Comparison of ENCODE assay signal across 8 cellular contexts in the genomic region with DNA sequence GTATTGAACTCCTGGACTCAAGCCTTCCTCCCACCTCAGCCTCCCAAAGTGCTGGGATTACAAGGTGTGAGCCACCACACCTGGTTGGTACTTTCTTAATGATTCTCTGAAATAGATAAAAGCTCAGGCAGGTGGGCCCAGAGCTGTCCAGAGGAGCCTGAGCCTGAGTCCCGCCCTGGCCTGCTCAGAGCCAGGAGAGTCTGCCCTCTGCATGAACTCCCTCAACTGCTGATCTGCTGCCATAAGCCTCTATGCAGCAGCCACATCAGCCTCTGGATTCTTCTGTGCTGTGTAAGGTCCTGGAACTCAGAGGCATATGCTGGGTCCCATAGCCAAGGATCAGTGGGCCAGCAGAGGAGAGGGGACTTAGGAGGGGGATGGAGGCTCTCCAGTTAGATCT. TPM values are rescaled to one million over a fixed set of nuclear protein-coding genes. Genes with fewer than 3 reads are reported as not detected.
DNase-seq lines count a peak whose midpoint lies in the region; ATAC-seq, FAIRE-seq and TF ChIP-seq lines count a peak whose summit lies in the region.

No MANE protein-coding gene starts in this region.

- peaks cover 2% of the 10 kb centered on the region for H3K36me3 Mint-ChIP-seq in activated CD4-positive, alpha-beta T cell treated with anti-CD3 and anti-CD28 coated beads for 36 hours (ENCODE audit: low read depth)

- H3K9ac ChIP-seq in K562 (ENCODE audit: insufficient read depth in 1 of 2, low read depth in 2 of 2, low read length in 2 of 2), result peak overlapping the region; percentile 7 to 82; a peak in 2 of 4 replicates

- H3K27ac ChIP-seq in K562 (ENCODE audit: extremely low read depth, low read depth, low read length), result no peak overlapping the region
- peak overlapping the region in 1 of 2 donors; percentile 28 for H3K27ac ChIP-seq in left lung
- H3K27ac ChIP-seq in thyroid gland, result peak overlapping the region; percentile 39 to 76 (median 58)

- H3K27ac Mint-ChIP-seq in activated CD4-positive, alpha-beta T cell treated with anti-CD3 and anti-CD28 coated beads for 36 hours, result peak overlapping the region; percentile 77

- H3K9me3 ChIP-seq in K562 (replicated peaks; ENCODE audit: control insufficient read depth, insufficient read depth, low read depth, low read length), result no peaks in the 10 kb centered on the region
- no peaks in the 10 kb centered on the region for H3K9me3 ChIP-seq in left lung
- H3K9me3 ChIP-seq in thyroid gland, result no peaks in the 10 kb centered on the region

- no peaks in the 10 kb centered on the region for H3K27me3 Mint-ChIP-seq in activated CD4-positive, alpha-beta T cell treated with anti-CD3 and anti-CD28 coated beads for 36 hours

- intact Hi-C loops in activated CD4-positive, alpha-beta T cell treated with anti-CD3 and anti-CD28 coated beads for 36 hours (cut with DNase I, micrococcal nuclease), result no loop called here
- intact Hi-C loops in K562 (cut with micrococcal nuclease) (no loop called here), left lung (cut with DNase I) (no loop called here), thyroid gland (cut with DNase I) (no loop called here)

- H2AFZ ChIP-seq in K562 (ENCODE audit: low read depth, low read length), result peak overlapping the region; percentile 72

- ATAC-seq in activated CD4-positive, alpha-beta T cell treated with anti-CD3 and anti-CD28 coated beads for 36 hours, result no peak
- ATAC-seq in K562, result peak; percentile 40
- ATAC-seq in left lung, result peak; percentile 26
- ATAC-seq in HG02678 (IDR thresholded peaks at IDR 0.05; ENCODE audit: unreplicated experiment), result no peak
- ATAC-seq in GM21360 (IDR thresholded peaks at IDR 0.05; ENCODE audit: unreplicated experiment), result no peak

- H3K27me3 ChIP-seq in K562 (ENCODE audit: control insufficient read depth in 2 of 2, insufficient read depth in 2 of 2, low read length in 2 of 2) (no peaks in the 10 kb centered on the region), left lung (no peaks in the 10 kb centered on the region), thyroid gland (no peaks in the 10 kb centered on the region)

- no peak for TF ChIP-seq RAD21 in K562 (CRISPR knock-in tag; conservative IDR thresholded peaks at IDR 0.05 in 1 of 2, IDR thresholded peaks at IDR 0.05 in 1 of 2)

- in situ Hi-C loops in K562 (cut with MboI), result no loop called here

- H3K36me3 ChIP-seq in K562 (ENCODE audit: control insufficient read depth, insufficient read depth, low read length) (no peaks in the 10 kb centered on the region), left lung (no peaks in the 10 kb centered on the region), thyroid gland (no peaks in the 10 kb centered on the region)

- POLR2A ChIA-PET in activated CD4-positive, alpha-beta T cell treated with anti-CD3 and anti-CD28 coated beads for 36 hours (lab: Charles Lee), result no interaction called here
- POLR2A ChIA-PET in K562 (lab: Yijun Ruan, JAX), result interaction anchor here (0.8 to 7.5 kb wide), 3 partner anchors 8 to 24 kb away, joined by 3 to 42 read pairs (median 3); no protein-coding TSS in a partner anchor

- peak overlapping the region; percentile 30 for H3K4me3 Mint-ChIP-seq in activated CD4-positive, alpha-beta T cell treated with anti-CD3 and anti-CD28 coated beads for 36 hours

- H3K4me1 Mint-ChIP-seq in activated CD4-positive, alpha-beta T cell treated with anti-CD3 and anti-CD28 coated beads for 36 hours, result peaks cover 80% of the 10 kb centered on the region

- no peaks in the 10 kb centered on the region for H3K79me2 ChIP-seq in K562 (ENCODE audit: control insufficient read depth, insufficient read depth, low read length)

- no peak for DNase-seq in activated CD4-positive, alpha-beta T cell treated with anti-CD3 and anti-CD28 coated beads for 36 hours
- no peak for DNase-seq in activated CD4-positive, alpha-beta T cell treated with anti-CD3 and anti-CD28 coated beads, Interleukin-2, amount 50 U/mL, for 4 hours
- DNase-seq in K562 (ENCODE audit: extremely low read depth in 1 of 4, low spot score in 3 of 4) (peak in 1 of 4 experiments; percentile 50), left lung (no peak), thyroid gland (peak; percentile 37 to 38), SIG-M5 treated with dmso at 0.1 percent for 504 hours (lab: John Stamatoyannopoulos, UW; ENCODE audit: unreplicated experiment) (no peak)

- no peaks in the 10 kb centered on the region for H3K9me3 Mint-ChIP-seq in activated CD4-positive, alpha-beta T cell treated with anti-CD3 and anti-CD28 coated beads for 36 hours (ENCODE audit: low read depth)

- no peak overlapping the region; the same call in 1 of the 2 replicates for H3K4me2 ChIP-seq in K562 (ENCODE audit: insufficient read depth, low read length)

- TF ChIP-seq POLR2A in K562 (conservative IDR thresholded peaks at IDR 0.05) (no peak), thyroid gland (IDR thresholded peaks at IDR 0.05) (no peak)

- no peaks in the 10 kb centered on the region for H3K9me1 ChIP-seq in K562 (ENCODE audit: control insufficient read depth, insufficient read depth, low read length)

- CTCF ChIA-PET in activated CD4-positive, alpha-beta T cell treated with anti-CD3 and anti-CD28 coated beads for 36 hours (lab: Charles Lee), result interaction anchor here (1.0 kb wide), 1 partner anchor 20 kb away, joined by 3 read pairs; no protein-coding TSS in a partner anchor
- CTCF ChIA-PET in K562 (lab: Yijun Ruan, JAX; ENCODE audit: low intra/inter-chr PET ratio), result no interaction called here

- BruUV-seq in K562 (replicated peaks; lab: Mats Ljungman, UMichigan), result no TSS peak

- H4K20me1 ChIP-seq in K562 (replicated peaks; ENCODE audit: control insufficient read depth, insufficient read depth, low read length), result no peaks in the 10 kb centered on the region

- WGBS in K562 (ENCODE audit: insufficient coverage, low coverage, missing lambda C conversion rate), result 83% methylated on average over 1 of the region's 1 CpG
- 77 to 82% methylated on average over 1 of the region's 1 CpG for WGBS in thyroid gland, 2 donors

- H3K4me1 ChIP-seq in K562 (replicated peaks in 1 of 2; ENCODE audit: control insufficient read depth in 2 of 2, insufficient read depth in 2 of 2, low read length in 2 of 2) (peaks cover 27 to 45% of the 10 kb centered on the region in 2 experiments), left lung (peaks cover 45 to 91% of the 10 kb centered on the region in 2 donors), thyroid gland (peaks cover 67 to 93% of the 10 kb centered on the region in 2 donors)

- H3K4me3 ChIP-seq in K562 (no peak overlapping the region), left lung (no peak overlapping the region), thyroid gland (replicated peaks in 1 of 3) (no peak overlapping the region)

- no peak for FAIRE-seq in K562 (lab: Jason Lieb, UNC)

- no peak for TF ChIP-seq EP300 in K562 (IDR thresholded peaks at IDR 0.05; ENCODE audit: low read length)

- TF ChIP-seq CTCF in K562 (IDR thresholded peaks at IDR 0.05 in 2 of 3, conservative IDR thresholded peaks at IDR 0.05 in 1 of 3; ENCODE audit: insufficient read depth in 2 of 3, low read depth in 1 of 3, low read length in 3 of 3), result no peak
- no peak for TF ChIP-seq CTCF in left lung (IDR thresholded peaks at IDR 0.05)
- no peak for TF ChIP-seq CTCF in thyroid gland (IDR thresholded peaks at IDR 0.05)

RNA-seq across cellular contexts. Expression of a gene that starts 23.1 kb away (rescaled TPM):
- total RNA-seq in activated CD4-positive, alpha-beta T cell treated with anti-CD3 and anti-CD28 coated beads for 36 hours, result 1,000 to 10,000 TPM in 1 of 2 experiments, 100 to 1,000 TPM in 1; 750 to 1,039 TPM
- 185 and 371 TPM in 2 replicates for total RNA-seq in K562 (2011; cell fraction: chromatin; rRNA removed; ENCODE audit: low replicate concordance)
- 455 and 610 TPM in 2 replicates for total RNA-seq in K562 (2011; cell fraction: nucleolus; rRNA removed)
- total RNA-seq in K562 (2011; cell fraction: nucleoplasm; rRNA removed), result 314 and 392 TPM in 2 replicates
- total RNA-seq in K562 (2014; rRNA removed), result 593 and 675 TPM in 2 replicates
- total RNA-seq in K562 (2014; rRNA removed; fragmentation: Illumina TruSeq; extraction: Trizol), result 159 and 200 TPM in 2 replicates
- 13.2 and 14.7 TPM in 2 replicates for total RNA-seq in K562 (2015; rRNA removed; fragmentation: Illumina TruSeq; extraction: Trizol)
- total RNA-seq in K562 (2021), result 453 and 674 TPM in 2 replicates
- 228 and 529 TPM in 2 replicates for polyA plus RNA-seq in K562 (2011; rRNA removed)
- 345 and 451 TPM in 2 replicates for polyA plus RNA-seq in K562 (2011; cell fraction: cytosol; rRNA removed)
- 384 and 450 TPM in 2 replicates for polyA plus RNA-seq in K562 (2011; cell fraction: nucleus; rRNA removed)
- polyA plus RNA-seq in K562 (2012), result 184 and 695 TPM in 2 replicates
- polyA plus RNA-seq in K562 (2014; fragmentation: Illumina TruSeq; extraction: Trizol), result 107 and 370 TPM in 2 replicates
- polyA plus RNA-seq in K562 (2014; fragmentation: Nextera tagmentation; extraction: Ambion mirVana), result 10 to 100 TPM in 1 of 2 experiments, 1 to 10 TPM in 1; 8.2 to 12.3 TPM
- 362 and 564 TPM in 2 replicates for polyA plus RNA-seq in K562 (2014; rRNA removed)
- polyA minus RNA-seq in K562 (2011; rRNA and poly(A)+ RNA removed), result 156 and 267 TPM in 2 replicates
- polyA minus RNA-seq in K562 (2011; cell fraction: cytosol; rRNA and poly(A)+ RNA removed), result 180 and 395 TPM in 2 replicates
- polyA minus RNA-seq in K562 (2011; cell fraction: nucleus; rRNA and poly(A)+ RNA removed), result 272 and 555 TPM in 2 replicates
- total RNA-seq in left lung, result 10 to 100 TPM; 40.7 to 73.8 TPM
- 100 to 1,000 TPM in 3 of 4 donors, 10 to 100 TPM in 1; 93.0 to 309 (median 134) TPM for total RNA-seq in thyroid gland

RNA-seq across cellular contexts. Expression of a gene that starts 34.6 kb away (rescaled TPM):
- 10 to 100 TPM; 67.8 to 68.9 TPM for total RNA-seq in activated CD4-positive, alpha-beta T cell treated with anti-CD3 and anti-CD28 coated beads for 36 hours
- 49.7 and 77.0 TPM in 2 replicates for total RNA-seq in K562 (2011; cell fraction: chromatin; rRNA removed; ENCODE audit: low replicate concordance)
- total RNA-seq in K562 (2011; cell fraction: nucleolus; rRNA removed), result 28.7 and 34.9 TPM in 2 replicates
- total RNA-seq in K562 (2011; cell fraction: nucleoplasm; rRNA removed), result 43.5 and 57.0 TPM in 2 replicates
- total RNA-seq in K562 (2014; rRNA removed), result 27.6 and 31.7 TPM in 2 replicates
- 52.8 and 62.6 TPM in 2 replicates for total RNA-seq in K562 (2014; rRNA removed; fragmentation: Illumina TruSeq; extraction: Trizol)
- total RNA-seq in K562 (2015; rRNA removed; fragmentation: Illumina TruSeq; extraction: Trizol), result 33.3 and 38.2 TPM in 2 replicates
- total RNA-seq in K562 (2021), result 45.7 and 48.4 TPM in 2 replicates
- 53.2 and 64.1 TPM in 2 replicates for polyA plus RNA-seq in K562 (2011; rRNA removed)
- polyA plus RNA-seq in K562 (2011; cell fraction: cytosol; rRNA removed), result 20.9 and 37.8 TPM in 2 replicates
- polyA plus RNA-seq in K562 (2011; cell fraction: nucleus; rRNA removed), result 13.5 and 19.8 TPM in 2 replicates
- polyA plus RNA-seq in K562 (2012), result 39.1 and 50.0 TPM in 2 replicates
- polyA plus RNA-seq in K562 (2014; fragmentation: Illumina TruSeq; extraction: Trizol), result 54.4 and 70.0 TPM in 2 replicates
- polyA plus RNA-seq in K562 (2014; fragmentation: Nextera tagmentation; extraction: Ambion mirVana), result 10 to 100 TPM; 50.8 to 73.3 TPM
- 42.7 and 55.5 TPM in 2 replicates for polyA plus RNA-seq in K562 (2014; rRNA removed)
- 90.3 and 97.7 TPM in 2 replicates for polyA minus RNA-seq in K562 (2011; rRNA and poly(A)+ RNA removed)
- 35.1 and 39.2 TPM in 2 replicates for polyA minus RNA-seq in K562 (2011; cell fraction: cytosol; rRNA and poly(A)+ RNA removed)
- polyA minus RNA-seq in K562 (2011; cell fraction: nucleus; rRNA and poly(A)+ RNA removed), result 13.6 and 33.1 TPM in 2 replicates
- total RNA-seq in left lung, result 10 to 100 TPM; 27.0 to 29.8 TPM
- 10 to 100 TPM; 26.7 to 30.3 (median 28.1) TPM for total RNA-seq in thyroid gland

RNA-seq across cellular contexts. Expression of a gene that starts 34.9 kb away (rescaled TPM):
- 100 to 1,000 TPM in 1 of 2 experiments, 10 to 100 TPM in 1; 90.2 to 123 TPM for total RNA-seq in activated CD4-positive, alpha-beta T cell treated with anti-CD3 and anti-CD28 coated beads for 36 hours
- total RNA-seq in K562 (2011; cell fraction: chromatin; rRNA removed; ENCODE audit: low replicate concordance), result 13.7 and 30.0 TPM in 2 replicates
- total RNA-seq in K562 (2011; cell fraction: nucleolus; rRNA removed), result 13.7 and 15.7 TPM in 2 replicates
- total RNA-seq in K562 (2011; cell fraction: nucleoplasm; rRNA removed), result 30.3 and 57.6 TPM in 2 replicates
- total RNA-seq in K562 (2014; rRNA removed) (42.6 and 55.8 TPM in 2 replicates), K562 (2014; rRNA removed; fragmentation: Illumina TruSeq; extraction: Trizol) (108 and 111 TPM in 2 replicates), K562 (2015; rRNA removed; fragmentation: Illumina TruSeq; extraction: Trizol) (79.7 and 87.7 TPM in 2 replicates), K562 (2021) (72.5 and 72.7 TPM in 2 replicates), left lung (10 to 100 TPM; 86.0 to 97.0 TPM), thyroid gland (100 to 1,000 TPM; 100 to 214 (median 129) TPM)
- polyA plus RNA-seq in K562 (2011; rRNA removed) (162 and 168 TPM in 2 replicates), K562 (2014; fragmentation: Illumina TruSeq; extraction: Trizol) (74.2 and 85.3 TPM in 2 replicates), K562 (2014; fragmentation: Nextera tagmentation; extraction: Ambion mirVana) (100 to 1,000 TPM; 184 to 208 TPM), K562 (2014; rRNA removed) (112 and 134 TPM in 2 replicates)
- 47.9 and 96.2 TPM in 2 replicates for polyA plus RNA-seq in K562 (2011; cell fraction: cytosol; rRNA removed)
- 27.0 and 46.2 TPM in 2 replicates for polyA plus RNA-seq in K562 (2011; cell fraction: nucleus; rRNA removed)
- 85.3 and 238 TPM in 2 replicates for polyA plus RNA-seq in K562 (2012)
- 41.3 and 52.4 TPM in 2 replicates for polyA minus RNA-seq in K562 (2011; rRNA and poly(A)+ RNA removed)
- polyA minus RNA-seq in K562 (2011; cell fraction: cytosol; rRNA and poly(A)+ RNA removed), result 13.9 and 15.1 TPM in 2 replicates
- 3.2 and 10.0 TPM in 2 replicates for polyA minus RNA-seq in K562 (2011; cell fraction: nucleus; rRNA and poly(A)+ RNA removed)

Comparison
In these comparisons a context has a peak if more than half of its experiments do, and no peak if none do; other contexts are left out.
1. ATAC-seq: peak in K562 (single experiment) and left lung (single experiment); none in activated CD4-positive, alpha-beta T cell treated with anti-CD3 and anti-CD28 coated beads for 36 hours (single experiment), HG02678 (single experiment) and GM21360 (single experiment).
2. DNase-seq: peak in thyroid gland (2 of 2); none in activated CD4-positive, alpha-beta T cell treated with anti-CD3 and anti-CD28 coated beads for 36 hours (single experiment), activated CD4-positive, alpha-beta T cell treated with anti-CD3 and anti-CD28 coated beads, Interleukin-2, amount 50 U/mL, for 4 hours (0 of 2), left lung (0 of 2) and SIG-M5 treated with dmso at 0.1 percent for 504 hours (single experiment).